In genomic region chr5:57177479-57178156, GRCh38 we compare ENCODE assay signal across 7 cellular contexts. TPM values are rescaled to one million over a fixed set of nuclear protein-coding genes. Genes with fewer than 3 reads are reported as not detected.
DNase-seq lines count a peak whose midpoint lies in the region; ATAC-seq, FAIRE-seq and TF ChIP-seq lines count a peak whose summit lies in the region.

No MANE protein-coding gene starts in this region.

- 78 to 79% (median 78%) methylated on average over 14 of the region's 14 CpGs for WGBS in small intestine, 3 donors

- H3K27me3 Mint-ChIP-seq in HFFc6 (ENCODE audit: insufficient read depth) = 0 out of 2 replicates have a peak, but pooled peaks cover 3% of the 10 kb centered on the region
- H3K27me3 Mint-ChIP-seq in activated CD4-positive, alpha-beta memory T cell treated with anti-CD3 and anti-CD28 coated beads for 36 hours = no peaks in the 10 kb centered on the region
- H3K27me3 Mint-ChIP-seq in stimulated activated memory B cell treated with anti-CD40 and anti-IgM and Interleukin-4, amounts not matched to agents 10 μg/mL and 1 μg/mL and 100 μg/mL, for 72 hours = no peaks in the 10 kb centered on the region

- no peak overlapping the region for H3K27ac ChIP-seq in small intestine (ENCODE audit: low read depth in 1 of 2, low read length in 1 of 2)

- no peak for ATAC-seq in stimulated activated memory B cell treated with anti-CD40 and anti-IgM and Interleukin-4, amounts not matched to agents 10 μg/mL and 1 μg/mL and 100 μg/mL, for 72 hours

- H3K4me3 Mint-ChIP-seq in HFFc6 = peak overlapping the region; percentile 98
- H3K4me3 Mint-ChIP-seq in activated CD4-positive, alpha-beta memory T cell treated with anti-CD3 and anti-CD28 coated beads for 36 hours = peak overlapping the region; percentile 86
- peak overlapping the region; percentile 75 for H3K4me3 Mint-ChIP-seq in stimulated activated memory B cell treated with anti-CD40 and anti-IgM and Interleukin-4, amounts not matched to agents 10 μg/mL and 1 μg/mL and 100 μg/mL, for 72 hours

- intact Hi-C loops in activated CD4-positive, alpha-beta memory T cell treated with anti-CD3 and anti-CD28 coated beads for 36 hours (cut with micrococcal nuclease) = loop anchor here (5.0 kb wide), 2 partner anchors 850 to 1860 kb away; no protein-coding TSS in a partner anchor

- peak overlapping the region; percentile 40 for H3K27ac Mint-ChIP-seq in HFFc6
- peak overlapping the region; percentile 42 for H3K27ac Mint-ChIP-seq in activated CD4-positive, alpha-beta memory T cell treated with anti-CD3 and anti-CD28 coated beads for 36 hours
- H3K27ac Mint-ChIP-seq in stimulated activated memory B cell treated with anti-CD40 and anti-IgM and Interleukin-4, amounts not matched to agents 10 μg/mL and 1 μg/mL and 100 μg/mL, for 72 hours = peak overlapping the region; percentile 45

- H3K9me3 Mint-ChIP-seq in HFFc6 = no peaks in the 10 kb centered on the region
- no peaks in the 10 kb centered on the region for H3K9me3 Mint-ChIP-seq in activated CD4-positive, alpha-beta memory T cell treated with anti-CD3 and anti-CD28 coated beads for 36 hours
- no peaks in the 10 kb centered on the region for H3K9me3 Mint-ChIP-seq in stimulated activated memory B cell treated with anti-CD40 and anti-IgM and Interleukin-4, amounts not matched to agents 10 μg/mL and 1 μg/mL and 100 μg/mL, for 72 hours

- H3K9ac ChIP-seq in iPS-15b (ENCODE audit: low read depth, low read length) = no peak overlapping the region

- POLR2A ChIA-PET in activated CD4-positive, alpha-beta memory T cell treated with anti-CD3 and anti-CD28 coated beads for 36 hours (lab: Charles Lee) = interaction anchor here (1.0 to 1.1 kb wide), 3 partner anchors 32 to 267 kb away, joined by 3 to 4 read pairs (median 4); no protein-coding TSS in a partner anchor

- no peak for FAIRE-seq in small intestine (lab: Jason Lieb, UNC)

- peaks cover 40% of the 10 kb centered on the region for H3K36me3 Mint-ChIP-seq in HFFc6 (ENCODE audit: low read depth)
- peaks cover 58% of the 10 kb centered on the region for H3K36me3 Mint-ChIP-seq in activated CD4-positive, alpha-beta memory T cell treated with anti-CD3 and anti-CD28 coated beads for 36 hours
- H3K36me3 Mint-ChIP-seq in stimulated activated memory B cell treated with anti-CD40 and anti-IgM and Interleukin-4, amounts not matched to agents 10 μg/mL and 1 μg/mL and 100 μg/mL, for 72 hours = peaks cover 47% of the 10 kb centered on the region

- H3K9me3 ChIP-seq in iPS-15b (ENCODE audit: control insufficient read depth, insufficient read depth, low read length) (no peaks in the 10 kb centered on the region), small intestine (ENCODE audit: control insufficient read depth, low read depth) (no peaks in the 10 kb centered on the region)

- DNase-seq in HFFc6 = no peak
- DNase-seq in activated CD4-positive, alpha-beta memory T cell treated with anti-CD3 and anti-CD28 coated beads for 36 hours = no peak
- no peak for DNase-seq in stimulated activated CD4-positive, alpha-beta T cell treated with anti-CD3 and anti-CD28 coated beads, Interleukin-1b, Interleukin-23, amount 100 ng/mL, for 48 hours
- DNase-seq in small intestine = no peak
- no peak for DNase-seq in NAMALWA (ENCODE audit: low spot score)

- H3K36me3 ChIP-seq in iPS-15b (ENCODE audit: control insufficient read depth, insufficient read depth, low read length) (no peaks in the 10 kb centered on the region), small intestine (ENCODE audit: control insufficient read depth in 2 of 2, insufficient read depth in 2 of 2, low read length in 2 of 2) (peaks cover 0 to 3% of the 10 kb centered on the region in 2 donors)

- peak overlapping the region; percentile 87 for H3K4me3 ChIP-seq in iPS-15b (ENCODE audit: low read depth, low read length)
- peak overlapping the region in 1 of 2 donors; percentile 52 for H3K4me3 ChIP-seq in small intestine (ENCODE audit: low read depth in 1 of 2, low read length in 2 of 2)

- TF ChIP-seq CTCF in HFFc6 (IDR thresholded peaks at IDR 0.05) = no peak

- CTCF ChIA-PET in activated CD4-positive, alpha-beta memory T cell treated with anti-CD3 and anti-CD28 coated beads for 36 hours (lab: Charles Lee) = interaction anchor here (0.8 kb wide), 1 partner anchor 11 kb away, joined by 3 read pairs; no protein-coding TSS in a partner anchor

- no peaks in the 10 kb centered on the region for H3K4me1 ChIP-seq in iPS-15b (ENCODE audit: control insufficient read depth, insufficient read depth, low read length)
- peaks cover 7 to 11% of the 10 kb centered on the region in 2 donors for H3K4me1 ChIP-seq in small intestine (ENCODE audit: control insufficient read depth in 2 of 2, insufficient read depth in 1 of 2, low read depth in 1 of 2, low read length in 1 of 2)

- H3K4me1 Mint-ChIP-seq in HFFc6 (ENCODE audit: low read depth) = peaks cover 51% of the 10 kb centered on the region
- H3K4me1 Mint-ChIP-seq in activated CD4-positive, alpha-beta memory T cell treated with anti-CD3 and anti-CD28 coated beads for 36 hours (ENCODE audit: low read depth) = peaks cover 45% of the 10 kb centered on the region
- peaks cover 55% of the 10 kb centered on the region for H3K4me1 Mint-ChIP-seq in stimulated activated memory B cell treated with anti-CD40 and anti-IgM and Interleukin-4, amounts not matched to agents 10 μg/mL and 1 μg/mL and 100 μg/mL, for 72 hours

- no peaks in the 10 kb centered on the region for H3K27me3 ChIP-seq in iPS-15b (ENCODE audit: control insufficient read depth, insufficient read depth, low read length)
- no peaks in the 10 kb centered on the region for H3K27me3 ChIP-seq in small intestine (ENCODE audit: control insufficient read depth in 2 of 2, insufficient read depth in 2 of 2, low read length in 2 of 2)

RNA-seq across cellular contexts. Expression of gene GPBP1, which starts 3.8 kb away (rescaled TPM):
- 10 to 100 TPM; 33.6 to 40.1 (median 36.5) TPM for total RNA-seq in HFFc6 (2021; fragmentation: NEBNext Ultra II Directional; extraction: Animal tissue kit (Norgen Biotek cat#: 25700))
- total RNA-seq in activated CD4-positive, alpha-beta memory T cell treated with anti-CD3 and anti-CD28 coated beads for 36 hours = 10 to 100 TPM; 94.1 to 98.5 TPM
- 10 to 100 TPM; 41.4 to 47.4 (median 43.0) TPM for polyA plus RNA-seq in small intestine
